In the genomic region with DNA sequence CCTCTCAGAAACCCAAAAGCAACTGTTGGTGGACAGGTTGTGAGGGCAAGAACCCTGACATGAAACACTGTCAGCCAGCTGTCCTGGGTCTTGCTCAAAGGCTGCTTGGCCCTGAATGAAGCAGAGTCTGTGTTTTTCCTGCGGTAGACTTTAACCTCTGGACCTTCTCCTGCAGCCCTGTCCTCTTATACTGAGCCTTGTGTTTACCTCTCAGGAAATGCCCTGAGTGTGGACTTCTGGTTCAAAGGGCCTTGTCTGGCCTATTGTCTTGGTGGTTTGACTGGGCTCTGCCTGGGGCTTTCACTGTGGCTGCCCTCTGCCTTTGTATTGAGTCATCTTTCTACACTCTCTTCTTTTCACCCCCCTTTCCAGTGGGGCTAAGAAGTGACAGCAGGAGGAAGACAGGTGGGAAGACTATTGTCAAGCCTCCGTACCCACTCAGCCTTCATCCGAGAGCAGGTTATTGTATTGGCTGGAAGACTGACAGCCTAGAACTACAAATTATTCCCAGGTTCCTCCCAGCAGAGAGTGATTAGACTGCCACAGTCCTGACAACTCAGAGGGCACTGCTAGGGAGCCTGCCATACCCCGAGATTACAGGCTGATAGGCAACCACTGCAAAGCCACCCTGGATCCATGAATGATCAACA, we compare ENCODE assay signal across 1 cellular context.
TF ChIP-seq lines count a peak whose summit lies in the region.

No MANE protein-coding gene starts in this region.

TF ChIP-seq in HepG2, 621 proteins besides CTCF, POLR2A, EP300 and RAD21 (continued from another document and continues in another):
- TF ChIP-seq, protein P1, sequence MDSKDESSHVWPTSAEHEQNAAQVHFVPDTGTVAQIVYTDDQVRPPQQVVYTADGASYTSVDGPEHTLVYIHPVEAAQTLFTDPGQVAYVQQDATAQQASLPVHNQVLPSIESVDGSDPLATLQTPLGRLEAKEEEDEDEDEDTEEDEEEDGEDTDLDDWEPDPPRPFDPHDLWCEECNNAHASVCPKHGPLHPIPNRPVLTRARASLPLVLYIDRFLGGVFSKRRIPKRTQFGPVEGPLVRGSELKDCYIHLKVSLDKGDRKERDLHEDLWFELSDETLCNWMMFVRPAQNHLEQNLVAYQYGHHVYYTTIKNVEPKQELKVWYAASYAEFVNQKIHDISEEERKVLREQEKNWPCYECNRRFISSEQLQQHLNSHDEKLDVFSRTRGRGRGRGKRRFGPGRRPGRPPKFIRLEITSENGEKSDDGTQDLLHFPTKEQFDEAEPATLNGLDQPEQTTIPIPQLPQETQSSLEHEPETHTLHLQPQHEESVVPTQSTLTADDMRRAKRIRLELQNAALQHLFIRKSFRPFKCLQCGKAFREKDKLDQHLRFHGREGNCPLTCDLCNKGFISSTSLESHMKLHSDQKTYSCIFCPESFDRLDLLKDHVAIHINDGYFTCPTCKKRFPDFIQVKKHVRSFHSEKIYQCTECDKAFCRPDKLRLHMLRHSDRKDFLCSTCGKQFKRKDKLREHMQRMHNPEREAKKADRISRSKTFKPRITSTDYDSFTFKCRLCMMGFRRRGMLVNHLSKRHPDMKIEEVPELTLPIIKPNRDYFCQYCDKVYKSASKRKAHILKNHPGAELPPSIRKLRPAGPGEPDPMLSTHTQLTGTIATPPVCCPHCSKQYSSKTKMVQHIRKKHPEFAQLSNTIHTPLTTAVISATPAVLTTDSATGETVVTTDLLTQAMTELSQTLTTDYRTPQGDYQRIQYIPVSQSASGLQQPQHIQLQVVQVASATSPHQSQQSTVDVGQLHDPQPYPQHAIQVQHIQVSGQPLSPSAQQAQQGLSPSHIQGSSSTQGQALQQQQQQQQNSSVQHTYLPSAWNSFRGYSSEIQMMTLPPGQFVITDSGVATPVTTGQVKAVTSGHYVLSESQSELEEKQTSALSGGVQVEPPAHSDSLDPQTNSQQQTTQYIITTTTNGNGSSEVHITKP (CRISPR knock-in tag; IDR thresholded peaks at IDR 0.05; ENCODE audit: low read depth), result 0 out of 2 replicates have a peak, but pooled peaks have one; percentile 21
- no peak for TF ChIP-seq KDM2A (CRISPR knock-in tag; IDR thresholded peaks at IDR 0.05; ENCODE audit: borderline replicate concordance, low read depth)
- TF ChIP-seq ZNF552 (CRISPR knock-in tag; IDR thresholded peaks at IDR 0.05; ENCODE audit: borderline replicate concordance), result no peak
- no peak for TF ChIP-seq ZSCAN21 (CRISPR knock-in tag; IDR thresholded peaks at IDR 0.05; ENCODE audit: borderline replicate concordance)
- TF ChIP-seq ZKSCAN1 (IDR thresholded peaks at IDR 0.05; ENCODE audit: low read length), result no peak
- TF ChIP-seq, protein P2, sequence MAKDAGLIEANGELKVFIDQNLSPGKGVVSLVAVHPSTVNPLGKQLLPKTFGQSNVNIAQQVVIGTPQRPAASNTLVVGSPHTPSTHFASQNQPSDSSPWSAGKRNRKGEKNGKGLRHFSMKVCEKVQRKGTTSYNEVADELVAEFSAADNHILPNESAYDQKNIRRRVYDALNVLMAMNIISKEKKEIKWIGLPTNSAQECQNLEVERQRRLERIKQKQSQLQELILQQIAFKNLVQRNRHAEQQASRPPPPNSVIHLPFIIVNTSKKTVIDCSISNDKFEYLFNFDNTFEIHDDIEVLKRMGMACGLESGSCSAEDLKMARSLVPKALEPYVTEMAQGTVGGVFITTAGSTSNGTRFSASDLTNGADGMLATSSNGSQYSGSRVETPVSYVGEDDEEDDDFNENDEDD (CRISPR knock-in tag; IDR thresholded peaks at IDR 0.05; ENCODE audit: borderline replicate concordance), result no peak; the same call in 1 of the 2 replicates
- TF ChIP-seq SRSF4 (IDR thresholded peaks at IDR 0.05; ENCODE audit: low read depth, low read length, poor library complexity, severe bottlenecking), result no peak
- peak; percentile 62; the same call in 1 of the 2 replicates for TF ChIP-seq MIXL1 (CRISPR knock-in tag; IDR thresholded peaks at IDR 0.05)
- no peak for TF ChIP-seq ZNF841 (CRISPR knock-in tag; IDR thresholded peaks at IDR 0.05; ENCODE audit: borderline replicate concordance)
- TF ChIP-seq, protein P3, sequence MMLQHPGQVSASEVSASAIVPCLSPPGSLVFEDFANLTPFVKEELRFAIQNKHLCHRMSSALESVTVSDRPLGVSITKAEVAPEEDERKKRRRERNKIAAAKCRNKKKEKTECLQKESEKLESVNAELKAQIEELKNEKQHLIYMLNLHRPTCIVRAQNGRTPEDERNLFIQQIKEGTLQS (CRISPR knock-in tag; IDR thresholded peaks at IDR 0.05), result peak; percentile 35; the same call in 1 of the 2 replicates
- TF ChIP-seq ZNF431 (CRISPR knock-in tag; IDR thresholded peaks at IDR 0.05; ENCODE audit: borderline replicate concordance, low read depth), result no peak; the same call in 1 of the 2 replicates
- TF ChIP-seq MTA1 (CRISPR knock-in tag; IDR thresholded peaks at IDR 0.05; ENCODE audit: borderline replicate concordance), result peak; percentile 84
- TF ChIP-seq, protein P4, sequence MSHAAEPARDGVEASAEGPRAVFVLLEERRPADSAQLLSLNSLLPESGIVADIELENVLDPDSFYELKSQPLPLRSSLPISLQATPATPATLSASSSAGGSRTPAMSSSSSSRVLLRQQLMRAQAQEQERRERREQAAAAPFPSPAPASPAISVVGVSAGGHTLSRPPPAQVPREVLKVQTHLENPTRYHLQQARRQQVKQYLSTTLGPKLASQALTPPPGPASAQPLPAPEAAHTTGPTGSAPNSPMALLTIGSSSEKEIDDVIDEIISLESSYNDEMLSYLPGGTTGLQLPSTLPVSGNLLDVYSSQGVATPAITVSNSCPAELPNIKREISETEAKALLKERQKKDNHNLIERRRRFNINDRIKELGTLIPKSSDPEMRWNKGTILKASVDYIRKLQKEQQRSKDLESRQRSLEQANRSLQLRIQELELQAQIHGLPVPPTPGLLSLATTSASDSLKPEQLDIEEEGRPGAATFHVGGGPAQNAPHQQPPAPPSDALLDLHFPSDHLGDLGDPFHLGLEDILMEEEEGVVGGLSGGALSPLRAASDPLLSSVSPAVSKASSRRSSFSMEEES (CRISPR knock-in tag; IDR thresholded peaks at IDR 0.05), result peak; percentile 47; the same call in 1 of the 2 replicates
- no peak for TF ChIP-seq BORCS8-MEF2B (CRISPR knock-in tag; IDR thresholded peaks at IDR 0.05)
- TF ChIP-seq ZMYM3 (CRISPR knock-in tag; IDR thresholded peaks at IDR 0.05), result no peak
- TF ChIP-seq ZNF10 (CRISPR knock-in tag; IDR thresholded peaks at IDR 0.05; ENCODE audit: borderline replicate concordance, low read depth), result no peak
- TF ChIP-seq MLLT10 (CRISPR knock-in tag; IDR thresholded peaks at IDR 0.05), result no peak
- no peak for TF ChIP-seq SMARCC2 (IDR thresholded peaks at IDR 0.05)
- 0 out of 2 replicates have a peak, but pooled peaks have one; percentile 54 for TF ChIP-seq SIN3A (IDR thresholded peaks at IDR 0.05; ENCODE audit: borderline replicate concordance, low read depth, low read length)
- TF ChIP-seq, protein P5, sequence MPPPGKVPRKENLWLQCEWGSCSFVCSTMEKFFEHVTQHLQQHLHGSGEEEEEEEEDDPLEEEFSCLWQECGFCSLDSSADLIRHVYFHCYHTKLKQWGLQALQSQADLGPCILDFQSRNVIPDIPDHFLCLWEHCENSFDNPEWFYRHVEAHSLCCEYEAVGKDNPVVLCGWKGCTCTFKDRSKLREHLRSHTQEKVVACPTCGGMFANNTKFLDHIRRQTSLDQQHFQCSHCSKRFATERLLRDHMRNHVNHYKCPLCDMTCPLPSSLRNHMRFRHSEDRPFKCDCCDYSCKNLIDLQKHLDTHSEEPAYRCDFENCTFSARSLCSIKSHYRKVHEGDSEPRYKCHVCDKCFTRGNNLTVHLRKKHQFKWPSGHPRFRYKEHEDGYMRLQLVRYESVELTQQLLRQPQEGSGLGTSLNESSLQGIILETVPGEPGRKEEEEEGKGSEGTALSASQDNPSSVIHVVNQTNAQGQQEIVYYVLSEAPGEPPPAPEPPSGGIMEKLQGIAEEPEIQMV (CRISPR knock-in tag; IDR thresholded peaks at IDR 0.05; ENCODE audit: low read depth), result no peak
- peak; percentile 76; the same call in 1 of the 2 replicates for TF ChIP-seq ZNF343 (CRISPR knock-in tag; IDR thresholded peaks at IDR 0.05)
- no peak for TF ChIP-seq ZNF33B (CRISPR knock-in tag; IDR thresholded peaks at IDR 0.05)
- TF ChIP-seq, protein P6, sequence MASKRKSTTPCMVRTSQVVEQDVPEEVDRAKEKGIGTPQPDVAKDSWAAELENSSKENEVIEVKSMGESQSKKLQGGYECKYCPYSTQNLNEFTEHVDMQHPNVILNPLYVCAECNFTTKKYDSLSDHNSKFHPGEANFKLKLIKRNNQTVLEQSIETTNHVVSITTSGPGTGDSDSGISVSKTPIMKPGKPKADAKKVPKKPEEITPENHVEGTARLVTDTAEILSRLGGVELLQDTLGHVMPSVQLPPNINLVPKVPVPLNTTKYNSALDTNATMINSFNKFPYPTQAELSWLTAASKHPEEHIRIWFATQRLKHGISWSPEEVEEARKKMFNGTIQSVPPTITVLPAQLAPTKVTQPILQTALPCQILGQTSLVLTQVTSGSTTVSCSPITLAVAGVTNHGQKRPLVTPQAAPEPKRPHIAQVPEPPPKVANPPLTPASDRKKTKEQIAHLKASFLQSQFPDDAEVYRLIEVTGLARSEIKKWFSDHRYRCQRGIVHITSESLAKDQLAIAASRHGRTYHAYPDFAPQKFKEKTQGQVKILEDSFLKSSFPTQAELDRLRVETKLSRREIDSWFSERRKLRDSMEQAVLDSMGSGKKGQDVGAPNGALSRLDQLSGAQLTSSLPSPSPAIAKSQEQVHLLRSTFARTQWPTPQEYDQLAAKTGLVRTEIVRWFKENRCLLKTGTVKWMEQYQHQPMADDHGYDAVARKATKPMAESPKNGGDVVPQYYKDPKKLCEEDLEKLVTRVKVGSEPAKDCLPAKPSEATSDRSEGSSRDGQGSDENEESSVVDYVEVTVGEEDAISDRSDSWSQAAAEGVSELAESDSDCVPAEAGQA (IDR thresholded peaks at IDR 0.05; ENCODE audit: low read depth), result no peak; the same call in 1 of the 2 replicates
- TF ChIP-seq, protein P6 (CRISPR knock-in tag; IDR thresholded peaks at IDR 0.05; ENCODE audit: borderline replicate concordance), result no peak
- TF ChIP-seq, protein P7, sequence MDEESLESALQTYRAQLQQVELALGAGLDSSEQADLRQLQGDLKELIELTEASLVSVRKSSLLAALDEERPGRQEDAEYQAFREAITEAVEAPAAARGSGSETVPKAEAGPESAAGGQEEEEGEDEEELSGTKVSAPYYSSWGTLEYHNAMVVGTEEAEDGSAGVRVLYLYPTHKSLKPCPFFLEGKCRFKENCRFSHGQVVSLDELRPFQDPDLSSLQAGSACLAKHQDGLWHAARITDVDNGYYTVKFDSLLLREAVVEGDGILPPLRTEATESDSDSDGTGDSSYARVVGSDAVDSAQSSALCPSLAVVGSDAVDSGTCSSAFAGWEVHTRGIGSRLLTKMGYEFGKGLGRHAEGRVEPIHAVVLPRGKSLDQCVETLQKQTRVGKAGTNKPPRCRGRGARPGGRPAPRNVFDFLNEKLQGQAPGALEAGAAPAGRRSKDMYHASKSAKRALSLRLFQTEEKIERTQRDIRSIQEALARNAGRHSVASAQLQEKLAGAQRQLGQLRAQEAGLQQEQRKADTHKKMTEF (CRISPR knock-in tag; IDR thresholded peaks at IDR 0.05), result peak; percentile 85
- no peak for TF ChIP-seq FOXP1 (IDR thresholded peaks at IDR 0.05)
- TF ChIP-seq FOXP1 (CRISPR knock-in tag; IDR thresholded peaks at IDR 0.05), result peak; percentile 85
- TF ChIP-seq, protein P8, sequence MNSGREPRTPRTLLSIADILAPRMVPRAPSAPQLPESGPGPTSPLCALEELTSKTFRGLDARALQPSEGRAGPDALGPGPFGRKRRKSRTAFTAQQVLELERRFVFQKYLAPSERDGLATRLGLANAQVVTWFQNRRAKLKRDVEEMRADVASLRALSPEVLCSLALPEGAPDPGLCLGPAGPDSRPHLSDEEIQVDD (CRISPR knock-in tag; IDR thresholded peaks at IDR 0.05; ENCODE audit: borderline replicate concordance), result no peak
- TF ChIP-seq ZNF709 (CRISPR knock-in tag; IDR thresholded peaks at IDR 0.05), result no peak
- TF ChIP-seq ZFP90 (CRISPR knock-in tag; IDR thresholded peaks at IDR 0.05; ENCODE audit: borderline replicate concordance), result no peak
- TF ChIP-seq CHD4 (IDR thresholded peaks at IDR 0.05; ENCODE audit: borderline replicate concordance, low read length), result no peak
- TF ChIP-seq, protein P9, sequence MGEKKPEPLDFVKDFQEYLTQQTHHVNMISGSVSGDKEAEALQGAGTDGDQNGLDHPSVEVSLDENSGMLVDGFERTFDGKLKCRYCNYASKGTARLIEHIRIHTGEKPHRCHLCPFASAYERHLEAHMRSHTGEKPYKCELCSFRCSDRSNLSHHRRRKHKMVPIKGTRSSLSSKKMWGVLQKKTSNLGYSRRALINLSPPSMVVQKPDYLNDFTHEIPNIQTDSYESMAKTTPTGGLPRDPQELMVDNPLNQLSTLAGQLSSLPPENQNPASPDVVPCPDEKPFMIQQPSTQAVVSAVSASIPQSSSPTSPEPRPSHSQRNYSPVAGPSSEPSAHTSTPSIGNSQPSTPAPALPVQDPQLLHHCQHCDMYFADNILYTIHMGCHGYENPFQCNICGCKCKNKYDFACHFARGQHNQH (CRISPR knock-in tag; IDR thresholded peaks at IDR 0.05), result peak; percentile 73; the same call in 1 of the 2 replicates
- TF ChIP-seq ZNF550 (CRISPR knock-in tag; IDR thresholded peaks at IDR 0.05; ENCODE audit: borderline replicate concordance), result no peak
- 0 out of 2 replicates have a peak, but pooled peaks have one; percentile 13 for TF ChIP-seq REPIN1 (CRISPR knock-in tag; IDR thresholded peaks at IDR 0.05; ENCODE audit: borderline replicate concordance, low read depth)
- TF ChIP-seq ZNF644 (CRISPR knock-in tag; IDR thresholded peaks at IDR 0.05; ENCODE audit: low read depth), result peak; percentile 34; the same call in 1 of the 2 replicates
